ENCODE assay signal across 12 cellular contexts in genomic region chr12:49609875-49610154, GRCh38. TPM values are rescaled to one million over a fixed set of nuclear protein-coding genes. Genes with fewer than 3 reads are reported as not detected.
DNase-seq lines count a peak whose midpoint lies in the region; ATAC-seq, FAIRE-seq and TF ChIP-seq lines count a peak whose summit lies in the region.
"Had no signal": no experiment of that assay in that cellular context is flagged by ENCODE, and none has a peak within 500 bp of the region (broad histone marks: within the 10 kb centered on the region; RNA-seq: fewer than 3 reads in every experiment).

No MANE protein-coding gene starts in this region.

- no peak overlapping the region for H3K27ac ChIP-seq in neural progenitor cell
- H3K27ac ChIP-seq: gastrocnemius medialis had no signal

- H3K36me3 ChIP-seq in bronchial epithelial cell (ENCODE audit: control insufficient read depth, insufficient read depth, low read length) (no peaks in the 10 kb centered on the region), neural progenitor cell (no peaks in the 10 kb centered on the region)
- H3K36me3 ChIP-seq: gastrocnemius medialis had no signal

- no peaks in the 10 kb centered on the region for H3K4me1 Mint-ChIP-seq in neural progenitor cell

- H3K4me3 ChIP-seq in bronchial epithelial cell (ENCODE audit: low read depth, low read length): no peak overlapping the region
- no peak overlapping the region for H3K4me3 ChIP-seq in neural progenitor cell
- H3K4me3 ChIP-seq: gastrocnemius medialis had no signal

- no peaks in the 10 kb centered on the region for H3K4me1 ChIP-seq in neural progenitor cell
- H3K4me1 ChIP-seq: gastrocnemius medialis had no signal

- ATAC-seq in HG02981 (IDR thresholded peaks at IDR 0.05; ENCODE audit: unreplicated experiment): no peak
- ATAC-seq: gastrocnemius medialis had no signal

- no peak overlapping the region for H3K4me2 ChIP-seq in neural progenitor cell

- H4K20me1 ChIP-seq in neural progenitor cell (ENCODE audit: low read depth): no peaks in the 10 kb centered on the region

- no peak overlapping the region for H3K9ac ChIP-seq in neural progenitor cell

- peaks cover 25% of the 10 kb centered on the region for H3K9me3 Mint-ChIP-seq in neural progenitor cell

- H3K27ac Mint-ChIP-seq in neural progenitor cell: no peak overlapping the region
- H3K27ac Mint-ChIP-seq: activated naive CD8-positive, alpha-beta T cell treated with anti-CD3 and anti-CD28 coated beads for 36 hours had no signal

- peaks cover 7% of the 10 kb centered on the region for H3K27me3 Mint-ChIP-seq in neural progenitor cell (ENCODE audit: insufficient read depth, low read depth)

- H3F3A ChIP-seq in neural progenitor cell (ENCODE audit: low read depth): peaks cover 7% of the 10 kb centered on the region

- DNase-seq in NCI-H748 (lab: John Stamatoyannopoulos, UW; ENCODE audit: unreplicated experiment): peak; percentile 23
- no peak for DNase-seq in NCI-H748 treated with DMSO at 0.1 percent for 48 hours (lab: John Stamatoyannopoulos, UW)
- peak; percentile 12 for DNase-seq in NCI-H146 treated with DMSO at 0.1 percent for 48 hours (lab: John Stamatoyannopoulos, UW; ENCODE audit: unreplicated experiment)
- DNase-seq in bronchial epithelial cell (ENCODE audit: low read depth): peak; percentile 28
- no peak for DNase-seq in neural progenitor cell (ENCODE audit: low spot score)
- no peak for DNase-seq in medulla oblongata (ENCODE audit: extremely low spot score)
- DNase-seq in NCI-H1417 treated with DMSO at 0.1 percent for 48 hours (lab: John Stamatoyannopoulos, UW): no peak
- DNase-seq: activated naive CD8-positive, alpha-beta T cell treated with anti-CD3 and anti-CD28 coated beads for 36 hours; gastrocnemius medialis; NCI-H1417; NCI-H524 treated with DMSO at 0.1 percent for 48 hours had no signal

- no peak overlapping the region for H3K4me3 Mint-ChIP-seq in neural progenitor cell
- H3K4me3 Mint-ChIP-seq: activated naive CD8-positive, alpha-beta T cell treated with anti-CD3 and anti-CD28 coated beads for 36 hours had no signal

- peak; percentile 36 for TF ChIP-seq CTCF in bronchial epithelial cell (IDR thresholded peaks at IDR 0.05; ENCODE audit: insufficient read depth, low read length, severe bottlenecking)
- peak; percentile 6 for TF ChIP-seq CTCF in neural progenitor cell (IDR thresholded peaks at IDR 0.05)

- H3K79me2 ChIP-seq in neural progenitor cell (ENCODE audit: low read depth): no peaks in the 10 kb centered on the region

- H2AFZ ChIP-seq in neural progenitor cell (replicated peaks): no peak overlapping the region

- H3K27me3 ChIP-seq in bronchial epithelial cell (ENCODE audit: control insufficient read depth, insufficient read depth, low read length) (no peaks in the 10 kb centered on the region), neural progenitor cell (no peaks in the 10 kb centered on the region)
- H3K27me3 ChIP-seq: gastrocnemius medialis had no signal

- H3K9me3 ChIP-seq in neural progenitor cell (ENCODE audit: low read depth): no peaks in the 10 kb centered on the region
- H3K9me3 ChIP-seq: gastrocnemius medialis had no signal

- FAIRE-seq in bronchial epithelial cell (lab: Jason Lieb, UNC): no peak

- peaks cover 7% of the 10 kb centered on the region for H3K36me3 Mint-ChIP-seq in neural progenitor cell

RNA-seq across cellular contexts. Expression of gene FAM186B, which starts 4.4 kb away (rescaled TPM):
- total RNA-seq in bronchial epithelial cell (0.13 and 0.26 TPM in 2 replicates), neural progenitor cell (ENCODE audit: low replicate concordance) (0.25 TPM in 1 of 2 replicates, not detected in the other)

RNA-seq across cellular contexts. Expression of gene PRPF40B, which starts 13.5 kb away (rescaled TPM):
- 16.3 and 21.4 TPM in 2 replicates for total RNA-seq in bronchial epithelial cell
- 18.1 and 30.5 TPM in 2 replicates for total RNA-seq in neural progenitor cell (ENCODE audit: low replicate concordance)

RNA-seq across cellular contexts. Expression of gene MCRS1, which starts 41.9 kb away (rescaled TPM):
- 62.7 and 64.6 TPM in 2 replicates for total RNA-seq in bronchial epithelial cell
- total RNA-seq in neural progenitor cell (ENCODE audit: low replicate concordance): 62.4 and 91.5 TPM in 2 replicates

Comparison
In these comparisons a context has a peak if more than half of its experiments do, and no peak if none do; other contexts are left out.
1. DNase-seq: peak in NCI-H748 (single experiment), NCI-H146 treated with DMSO at 0.1 percent for 48 hours (single experiment) and bronchial epithelial cell (single experiment); none in NCI-H748 treated with DMSO at 0.1 percent for 48 hours (single experiment), neural progenitor cell (single experiment), medulla oblongata (single experiment) and NCI-H1417 treated with DMSO at 0.1 percent for 48 hours (single experiment).